Comparison of ENCODE assay signal across 23 cellular contexts in genomic region chr1:160371691-160372208, GRCh38. TPM values are rescaled to one million over a fixed set of nuclear protein-coding genes. Genes with fewer than 3 reads are reported as not detected.
A peak's percentile ranks its signal among the peaks of the same experiment; 100 is the strongest.
DNase-seq lines count a peak whose midpoint lies in the region; ATAC-seq and TF ChIP-seq lines count a peak whose summit lies in the region.
"Had no signal": no experiment of that assay in that cellular context is flagged by ENCODE, and none has a peak within 500 bp of the region (broad histone marks: within the 10 kb centered on the region; RNA-seq: fewer than 3 reads in every experiment).

No MANE protein-coding gene starts in this region.

- peaks cover 9 to 14% (median 12%) of the 10 kb centered on the region in 4 donors for H3K4me1 Mint-ChIP-seq in CD4-positive, alpha-beta memory T cell

- POLR2A ChIA-PET in CD4-positive, alpha-beta memory T cell (lab: Charles Lee; ENCODE audit: partially characterized antibody): no interaction called here

- H3K27ac Mint-ChIP-seq in CD4-positive, alpha-beta memory T cell: no peak overlapping the region
- H3K27ac Mint-ChIP-seq: CD4-positive, alpha-beta T cell had no signal

- DNase-seq in NCI-H82 (lab: John Stamatoyannopoulos, UW): peak; percentile 41
- DNase-seq in NCI-H82 treated with DMSO at 0.1 percent for 48 hours (lab: John Stamatoyannopoulos, UW; ENCODE audit: unreplicated experiment): no peak
- DNase-seq in WERI-Rb-1: no peak
- DNase-seq in medulla oblongata (ENCODE audit: extremely low spot score): peak; percentile 28
- no peak for DNase-seq in upper lobe of right lung
- DNase-seq in CD4-positive, alpha-beta memory T cell: no peak
- DNase-seq: BE2C; CD4-positive, alpha-beta T cell; GF-D8; GOT3; KG1; NCI-H1048; NCI-H1436 treated with DMSO at 0.1 percent for 48 hours; NCI-H2029 treated with DMSO at 0.1 percent for 48 hours; NCI-H2171 treated with DMSO at 0.1 percent for 48 hours; NCI-H446; NK-92 treated with Interleukin-12 subunit alpha and Interleukin-12 subunit beta, amount 100 ng/mL, for 24 hours; SK-N-SH had no signal

- H3K4me3 ChIP-seq in WERI-Rb-1 (ENCODE audit: low read depth, low read length): no peak overlapping the region
- H3K4me3 ChIP-seq in upper lobe of right lung: no peak overlapping the region
- no peak overlapping the region for H3K4me3 ChIP-seq in CD4-positive, alpha-beta memory T cell (ENCODE audit: low read length in 2 of 2)

- H3K9me3 ChIP-seq in WERI-Rb-1 (ENCODE audit: severe bottlenecking): no peaks in the 10 kb centered on the region
- H3K9me3 ChIP-seq in upper lobe of right lung: no peaks in the 10 kb centered on the region
- no peaks in the 10 kb centered on the region for H3K9me3 ChIP-seq in CD4-positive, alpha-beta memory T cell (ENCODE audit: control insufficient read depth in 1 of 2, low read length in 2 of 2)
- H3K9me3 ChIP-seq: BE2C, SK-N-SH had no signal

- H3K27ac ChIP-seq in WERI-Rb-1 (peak overlapping the region; percentile 65), upper lobe of right lung (no peak overlapping the region)
- no peak overlapping the region for H3K27ac ChIP-seq in CD4-positive, alpha-beta memory T cell (ENCODE audit: low read depth, low read length)

- intact Hi-C loops in upper lobe of right lung (cut with DNase I): no loop called here
- intact Hi-C loops in CD4-positive, alpha-beta memory T cell (cut with micrococcal nuclease): no loop called here

- ATAC-seq in upper lobe of right lung: peak; percentile 51
- ATAC-seq in HG03520 (IDR thresholded peaks at IDR 0.05; ENCODE audit: unreplicated experiment): no peak
- ATAC-seq in GM19452 (IDR thresholded peaks at IDR 0.05; ENCODE audit: unreplicated experiment): no peak
- ATAC-seq: Right ventricle myocardium inferior had no signal

- TF ChIP-seq CTCF in WERI-Rb-1 (IDR thresholded peaks at IDR 0.05; ENCODE audit: low read depth, low read length) (no peak), upper lobe of right lung (IDR thresholded peaks at IDR 0.05) (no peak)

- H3K9me3 Mint-ChIP-seq in CD4-positive, alpha-beta memory T cell: peaks cover 0 to 1% (median 0%) of the 10 kb centered on the region in 8 donors
- H3K9me3 Mint-ChIP-seq: CD4-positive, alpha-beta T cell had no signal

- no peak overlapping the region for H3K4me3 Mint-ChIP-seq in CD4-positive, alpha-beta memory T cell
- H3K4me3 Mint-ChIP-seq: CD4-positive, alpha-beta T cell had no signal

- no peaks in the 10 kb centered on the region for H3K27me3 ChIP-seq in WERI-Rb-1 (ENCODE audit: insufficient read depth, low read depth, severe bottlenecking)
- no peaks in the 10 kb centered on the region for H3K27me3 ChIP-seq in upper lobe of right lung
- H3K27me3 ChIP-seq in CD4-positive, alpha-beta memory T cell (ENCODE audit: insufficient read depth, low read length): no peaks in the 10 kb centered on the region
- H3K27me3 ChIP-seq: BE2C had no signal

- H3K36me3 ChIP-seq in WERI-Rb-1: peaks cover 8% of the 10 kb centered on the region
- no peaks in the 10 kb centered on the region for H3K36me3 ChIP-seq in upper lobe of right lung
- H3K36me3 ChIP-seq in CD4-positive, alpha-beta memory T cell (ENCODE audit: insufficient read depth, low read length): no peaks in the 10 kb centered on the region
- H3K36me3 ChIP-seq: BE2C had no signal

- CTCF ChIA-PET in CD4-positive, alpha-beta memory T cell (lab: Charles Lee; ENCODE audit: partially characterized antibody): interaction anchor here (1.0 to 9.9 kb wide), 4 partner anchors 17 to 271 kb away, joined by 3 to 77 read pairs (median 6); no protein-coding TSS in a partner anchor

- peaks cover 11% of the 10 kb centered on the region for H3K4me1 ChIP-seq in upper lobe of right lung
- peaks cover 14% of the 10 kb centered on the region for H3K4me1 ChIP-seq in CD4-positive, alpha-beta memory T cell (ENCODE audit: insufficient read depth, low read length)
- H3K4me1 ChIP-seq: BE2C had no signal

- no peaks in the 10 kb centered on the region for H3K27me3 Mint-ChIP-seq in CD4-positive, alpha-beta memory T cell
- H3K27me3 Mint-ChIP-seq: CD4-positive, alpha-beta T cell had no signal

- H3K36me3 Mint-ChIP-seq in CD4-positive, alpha-beta memory T cell: no peaks in the 10 kb centered on the region

RNA-seq across cellular contexts. Expression of gene NHLH1, which starts 4.9 kb away (rescaled TPM):
- not detected for total RNA-seq in upper lobe of right lung
- total RNA-seq in CD4-positive, alpha-beta memory T cell: under 1 TPM; 0.41 to 0.42 TPM
- not detected for polyA plus RNA-seq in CD4-positive, alpha-beta memory T cell
- total RNA-seq: A172, HT-29, Right ventricle myocardium inferior had no signal

RNA-seq across cellular contexts. Expression of gene NCSTN, which starts 28.6 kb away (rescaled TPM):
- total RNA-seq in upper lobe of right lung: 91.9 TPM
- 10 to 100 TPM; 62.2 to 68.0 TPM for total RNA-seq in CD4-positive, alpha-beta memory T cell
- polyA plus RNA-seq in CD4-positive, alpha-beta memory T cell: 10 to 100 TPM; 68.1 to 93.1 TPM

RNA-seq across cellular contexts. Expression of gene VANGL2, which starts 28.6 kb away (rescaled TPM):
- 6.3 TPM for total RNA-seq in upper lobe of right lung
- not detected for total RNA-seq in CD4-positive, alpha-beta memory T cell
- not detected for polyA plus RNA-seq in CD4-positive, alpha-beta memory T cell
- total RNA-seq: CD4-positive, alpha-beta T cell had no signal

RNA-seq across cellular contexts. Expression of gene COPA, which starts 28.7 kb away (rescaled TPM):
- 142 TPM for total RNA-seq in upper lobe of right lung
- 100 to 1,000 TPM; 128 to 132 TPM for total RNA-seq in CD4-positive, alpha-beta memory T cell
- 100 to 1,000 TPM; 115 to 150 TPM for polyA plus RNA-seq in CD4-positive, alpha-beta memory T cell

Comparison
In these comparisons a context has a peak if more than half of its experiments do, and no peak if none do; other contexts are left out.
1. DNase-seq: peak in NCI-H82 (single experiment) and medulla oblongata (single experiment); none in NCI-H82 treated with DMSO at 0.1 percent for 48 hours (single experiment), WERI-Rb-1 (single experiment), upper lobe of right lung (single experiment) and CD4-positive, alpha-beta memory T cell (0 of 5).